ENCODE assay signal across 9 cellular contexts in the genomic region with DNA sequence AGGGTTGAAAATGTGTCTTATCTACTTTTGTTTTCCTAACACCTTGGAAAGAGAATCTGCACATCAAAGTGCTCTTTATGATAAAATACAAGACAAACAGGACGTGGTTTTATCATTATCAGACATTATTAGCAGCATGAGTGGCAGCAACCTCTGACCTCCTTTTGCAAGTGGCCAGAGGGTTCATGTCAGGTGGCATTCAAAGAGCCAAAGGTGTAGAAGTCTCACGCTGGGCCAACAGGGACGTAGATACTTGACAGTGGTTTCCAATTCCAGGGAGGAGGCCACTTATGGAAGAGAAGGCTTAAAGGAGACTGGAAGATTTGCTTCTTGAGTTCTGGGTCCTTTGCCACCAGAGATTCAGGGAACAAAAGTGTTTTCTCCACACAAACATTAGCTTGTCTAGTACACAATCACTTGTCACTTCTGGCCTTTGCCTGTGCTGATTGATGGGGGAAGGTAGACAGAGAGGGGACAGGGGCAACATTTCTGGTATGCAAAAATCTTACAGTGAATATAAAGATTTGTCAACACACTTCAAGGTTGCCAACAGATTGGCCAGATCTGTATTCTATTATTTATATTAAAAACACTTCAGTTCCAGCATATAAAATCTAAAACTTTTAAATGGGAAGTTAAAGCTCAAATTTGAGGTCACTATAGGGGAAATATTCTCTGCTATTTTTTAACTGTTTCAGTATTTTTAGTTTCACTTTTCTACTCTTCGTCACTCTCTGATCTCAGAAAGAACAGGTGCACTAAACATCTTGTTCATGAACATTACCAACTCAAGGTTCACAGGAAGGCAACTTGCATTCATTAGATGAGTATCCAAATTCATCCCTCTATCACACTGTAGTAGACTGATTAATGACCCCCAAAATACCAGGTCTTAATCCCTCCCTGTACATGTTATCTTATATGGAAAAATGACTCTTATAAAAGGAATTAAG. TPM values are rescaled to one million over a fixed set of nuclear protein-coding genes. Genes with fewer than 3 reads are reported as not detected.
DNase-seq lines count a peak whose midpoint lies in the region; ATAC-seq and TF ChIP-seq lines count a peak whose summit lies in the region.
"Had no signal": no experiment of that assay in that cellular context is flagged by ENCODE, and none has a peak within 500 bp of the region (broad histone marks: within the 10 kb centered on the region; RNA-seq: fewer than 3 reads in every experiment).

No MANE protein-coding gene starts in this region.

- H3K4me3 Mint-ChIP-seq in activated CD4-positive, alpha-beta T cell treated with anti-CD3 and anti-CD28 coated beads, Interleukin-2, amount 10 ng/mL, durations not matched to agents 24 days and 14 days: peak overlapping the region; percentile 51
- H3K4me3 Mint-ChIP-seq in HFFc6: no peak overlapping the region

- H3K79me2 ChIP-seq in Loucy (ENCODE audit: insufficient read depth, low read length) (no peaks in the 10 kb centered on the region), osteoblast (ENCODE audit: insufficient read depth, low read length) (no peaks in the 10 kb centered on the region)

- H3K9ac ChIP-seq in Loucy (ENCODE audit: low read depth, low read length, poor library complexity, severe bottlenecking): no peak overlapping the region

- H3K27ac ChIP-seq in osteoblast (ENCODE audit: low read depth, low read length): no peak overlapping the region

- no peak for DNase-seq in activated CD4-positive, alpha-beta T cell treated with anti-CD3 and anti-CD28 coated beads, Interleukin-2, amount 10 ng/mL, durations not matched to agents 24 days and 14 days
- DNase-seq in activated CD4-positive, alpha-beta T cell treated with anti-CD3 and anti-CD28 coated beads, Interleukin-2, amount 50 U/mL, for 48 hours: no peak
- DNase-seq in osteoblast (ENCODE audit: insufficient read length, low spot score, missing footprints) (peak; percentile 42), HFFc6 (no peak), DMS53 treated with DMSO at 0.1 percent for 48 hours (lab: John Stamatoyannopoulos, UW; ENCODE audit: unreplicated experiment) (no peak)
- DNase-seq in stimulated activated CD4-positive, alpha-beta T cell treated with anti-CD3 and anti-CD28 coated beads, Interleukin-4, amount 100 ng/mL, for 1 hour: no peak
- DNase-seq: T1000 had no signal

- peak; percentile 59 for ATAC-seq in HG02610 (IDR thresholded peaks at IDR 0.05; ENCODE audit: unreplicated experiment)

- peaks cover under 1% of the 10 kb centered on the region for H3K9me3 Mint-ChIP-seq in activated CD4-positive, alpha-beta T cell treated with anti-CD3 and anti-CD28 coated beads, Interleukin-2, amount 10 ng/mL, durations not matched to agents 24 days and 14 days
- no peaks in the 10 kb centered on the region for H3K9me3 Mint-ChIP-seq in HFFc6

- no peaks in the 10 kb centered on the region for H3K27me3 ChIP-seq in Loucy (ENCODE audit: insufficient read depth, low read length, poor library complexity, severe bottlenecking)
- no peaks in the 10 kb centered on the region for H3K27me3 ChIP-seq in osteoblast (ENCODE audit: insufficient read depth, low read length)

- TF ChIP-seq CTCF in Loucy (conservative IDR thresholded peaks at IDR 0.05; ENCODE audit: low read length) (no peak), osteoblast (IDR thresholded peaks at IDR 0.05; ENCODE audit: extremely low read depth, low read depth, low read length) (no peak), HFFc6 (IDR thresholded peaks at IDR 0.05) (no peak)

- H3K4me2 ChIP-seq in Loucy (ENCODE audit: low read depth, low read length, poor library complexity, severe bottlenecking) (peak overlapping the region; percentile 49), osteoblast (ENCODE audit: insufficient read depth, low read length) (no peak overlapping the region)

- H3K27ac Mint-ChIP-seq in activated CD4-positive, alpha-beta T cell treated with anti-CD3 and anti-CD28 coated beads, Interleukin-2, amount 10 ng/mL, durations not matched to agents 24 days and 14 days: no peak overlapping the region
- H3K27ac Mint-ChIP-seq in HFFc6: no peak overlapping the region

- H3K4me1 Mint-ChIP-seq in activated CD4-positive, alpha-beta T cell treated with anti-CD3 and anti-CD28 coated beads, Interleukin-2, amount 10 ng/mL, durations not matched to agents 24 days and 14 days: peaks cover 24% of the 10 kb centered on the region
- H3K4me1 Mint-ChIP-seq in HFFc6 (ENCODE audit: low read depth): peaks cover 10% of the 10 kb centered on the region; the same call in 1 of the 2 replicates

- H3K9me2 ChIP-seq in Loucy (replicated peaks; ENCODE audit: low read depth, low read length): no peaks in the 10 kb centered on the region

- peaks cover 26% of the 10 kb centered on the region for H3K4me1 ChIP-seq in Loucy (ENCODE audit: insufficient read depth, low read length, poor library complexity, severe bottlenecking)
- no peaks in the 10 kb centered on the region for H3K4me1 ChIP-seq in osteoblast (ENCODE audit: insufficient read depth, low read length)

- H3K36me3 ChIP-seq in Loucy (ENCODE audit: insufficient read depth, low read length) (no peaks in the 10 kb centered on the region), osteoblast (ENCODE audit: insufficient read depth, low read length) (no peaks in the 10 kb centered on the region)

- H3K36me3 Mint-ChIP-seq in activated CD4-positive, alpha-beta T cell treated with anti-CD3 and anti-CD28 coated beads, Interleukin-2, amount 10 ng/mL, durations not matched to agents 24 days and 14 days (ENCODE audit: low read depth): peaks cover under 1% of the 10 kb centered on the region
- peaks cover 1% of the 10 kb centered on the region; the same call in 1 of the 2 replicates for H3K36me3 Mint-ChIP-seq in HFFc6 (ENCODE audit: low read depth)

- H3K4me3 ChIP-seq in Loucy (ENCODE audit: low read length, poor library complexity, severe bottlenecking) (no peak overlapping the region), osteoblast (ENCODE audit: insufficient read depth, low read length) (no peak overlapping the region)

- peak overlapping the region; percentile 54; the same call in 1 of the 2 replicates for H2AFZ ChIP-seq in Loucy (ENCODE audit: low read length)
- no peak overlapping the region for H2AFZ ChIP-seq in osteoblast (ENCODE audit: low read length)

- H3K27me3 Mint-ChIP-seq in activated CD4-positive, alpha-beta T cell treated with anti-CD3 and anti-CD28 coated beads, Interleukin-2, amount 10 ng/mL, durations not matched to agents 24 days and 14 days: no peaks in the 10 kb centered on the region
- no peaks in the 10 kb centered on the region for H3K27me3 Mint-ChIP-seq in HFFc6 (ENCODE audit: insufficient read depth)

- H3F3A ChIP-seq in Loucy (ENCODE audit: low read depth): no peaks in the 10 kb centered on the region

- intact Hi-C loops in activated CD4-positive, alpha-beta T cell treated with anti-CD3 and anti-CD28 coated beads, Interleukin-2, amount 10 ng/mL, durations not matched to agents 24 days and 14 days (cut with micrococcal nuclease): loop anchor here (5.0 kb wide), 1 partner anchor 39 kb away; no protein-coding TSS in a partner anchor

- no peaks in the 10 kb centered on the region for H4K20me1 ChIP-seq in Loucy (ENCODE audit: insufficient read depth, low read length, poor library complexity, severe bottlenecking)
- no peaks in the 10 kb centered on the region for H4K20me1 ChIP-seq in osteoblast (ENCODE audit: insufficient read depth, low read length)

- no peaks in the 10 kb centered on the region for H3K9me3 ChIP-seq in Loucy (ENCODE audit: insufficient read depth, low read depth, low read length)
- H3K9me3 ChIP-seq in osteoblast (ENCODE audit: low read depth, low read length): no peaks in the 10 kb centered on the region

RNA-seq across cellular contexts. Expression of a gene that starts 52.1 kb away (rescaled TPM):
- 6.3 and 6.6 TPM in 2 replicates for total RNA-seq in activated CD4-positive, alpha-beta T cell treated with anti-CD3 and anti-CD28 coated beads, Interleukin-2, amount 10 ng/mL, durations not matched to agents 24 days and 14 days
- 14.1 and 14.5 TPM in 2 replicates for total RNA-seq in osteoblast
- 10 to 100 TPM; 12.7 to 14.9 (median 13.9) TPM for total RNA-seq in HFFc6 (2021; fragmentation: NEBNext Ultra II Directional; extraction: Animal tissue kit (Norgen Biotek cat#: 25700))
